22 cellular contexts compared by ENCODE assay signal in genomic region chr2:210363876-210364275, GRCh38. TPM values are rescaled to one million over a fixed set of nuclear protein-coding genes. Genes with fewer than 3 reads are reported as not detected.
DNase-seq lines count a peak whose midpoint lies in the region; ATAC-seq and TF ChIP-seq lines count a peak whose summit lies in the region.
"Had no signal": no experiment of that assay in that cellular context is flagged by ENCODE, and none has a peak within 500 bp of the region (broad histone marks: within the 10 kb centered on the region; RNA-seq: fewer than 3 reads in every experiment).

No MANE protein-coding gene starts in this region.

- no peak for TF ChIP-seq POLR2A in uterus (IDR thresholded peaks at IDR 0.05)

- no peaks in the 10 kb centered on the region for H3K9me3 ChIP-seq in uterus
- H3K9me3 ChIP-seq: BLaER1, HAP-1, MG63 had no signal

- peak; percentile 12 for DNase-seq in Calu3
- DNase-seq in chondrocyte (ENCODE audit: low spot score): peak; percentile 37
- DNase-seq in islet precursor cell: peak; percentile 80
- no peak for DNase-seq in sciatic nerve (ENCODE audit: low spot score)
- DNase-seq in NK-92 (lab: John Stamatoyannopoulos, UW; ENCODE audit: unreplicated experiment): no peak
- no peak for DNase-seq in uterus
- no peak for DNase-seq in activated CD8-positive, alpha-beta T cell treated with anti-CD3 and anti-CD28 coated beads for 36 hours
- DNase-seq: CD4-positive, CD25-positive, alpha-beta regulatory T cell; HFFc6; KBM-7; MG63; NCI-H1694; NCI-H2029 treated with DMSO at 0.1 percent for 48 hours; NCI-H2227 treated with DMSO at 0.1 percent for 48 hours; SHP77 had no signal

- POLR2A ChIA-PET in activated CD8-positive, alpha-beta T cell treated with anti-CD3 and anti-CD28 coated beads for 36 hours (lab: Charles Lee): no interaction called here

- H3K27ac ChIP-seq in uterus: no peak overlapping the region
- H3K27ac ChIP-seq: BLaER1, RWPE1, SK-N-MC had no signal

- no peaks in the 10 kb centered on the region for H3K27me3 ChIP-seq in uterus
- H3K27me3 ChIP-seq: BLaER1, MG63 had no signal

- BruUV-seq in Calu3 (replicated peaks; lab: Mats Ljungman, UMichigan): no TSS peak

- H3K4me1 ChIP-seq in uterus: no peaks in the 10 kb centered on the region
- H3K4me1 ChIP-seq: BLaER1, HAP-1 had no signal

- H3K36me3 Mint-ChIP-seq in Calu3 (ENCODE audit: insufficient read depth, unreplicated experiment) (no peaks in the 10 kb centered on the region), chondrocyte (ENCODE audit: low read depth) (no peaks in the 10 kb centered on the region)
- no peaks in the 10 kb centered on the region for H3K36me3 Mint-ChIP-seq in activated CD8-positive, alpha-beta T cell treated with anti-CD3 and anti-CD28 coated beads for 36 hours (ENCODE audit: low read depth)
- H3K36me3 Mint-ChIP-seq: CD4-positive, CD25-positive, alpha-beta regulatory T cell had no signal

- H3K4me3 Mint-ChIP-seq in Calu3 (ENCODE audit: low read depth, unreplicated experiment) (no peak overlapping the region), chondrocyte (ENCODE audit: unreplicated experiment) (no peak overlapping the region)
- H3K4me3 Mint-ChIP-seq in activated CD8-positive, alpha-beta T cell treated with anti-CD3 and anti-CD28 coated beads for 36 hours: no peak overlapping the region
- H3K4me3 Mint-ChIP-seq: CD4-positive, CD25-positive, alpha-beta regulatory T cell; GM23338; HFFc6 had no signal

- intact Hi-C loops in Calu3 (cut with micrococcal nuclease; ENCODE audit: unreplicated experiment): no loop called here
- intact Hi-C loops in sciatic nerve (cut with DNase I): no loop called here
- intact Hi-C loops in uterus (cut with DNase I; ENCODE audit: low total_unique reads): no loop called here
- intact Hi-C loops in activated CD8-positive, alpha-beta T cell treated with anti-CD3 and anti-CD28 coated beads for 36 hours (cut with micrococcal nuclease): no loop called here

- no peak overlapping the region for H3K4me3 ChIP-seq in uterus
- H3K4me3 ChIP-seq: BLaER1, GM23338, HAP-1, MG63, SK-N-MC had no signal

- no peaks in the 10 kb centered on the region for H3K27me3 Mint-ChIP-seq in Calu3 (ENCODE audit: unreplicated experiment)
- H3K27me3 Mint-ChIP-seq in chondrocyte (ENCODE audit: low read depth): no peaks in the 10 kb centered on the region
- no peaks in the 10 kb centered on the region for H3K27me3 Mint-ChIP-seq in activated CD8-positive, alpha-beta T cell treated with anti-CD3 and anti-CD28 coated beads for 36 hours
- H3K27me3 Mint-ChIP-seq: CD4-positive, CD25-positive, alpha-beta regulatory T cell had no signal

- TF ChIP-seq CTCF in Calu3 (IDR thresholded peaks at IDR 0.05; ENCODE audit: unreplicated experiment) (no peak), chondrocyte (IDR thresholded peaks at IDR 0.05) (no peak), uterus (IDR thresholded peaks at IDR 0.05) (no peak)
- TF ChIP-seq CTCF in activated CD8-positive, alpha-beta T cell treated with anti-CD3 and anti-CD28 coated beads for 36 hours (IDR thresholded peaks at IDR 0.05): no peak

- H3K9me3 Mint-ChIP-seq in Calu3 (ENCODE audit: low read depth, unreplicated experiment): peaks cover 3% of the 10 kb centered on the region
- H3K9me3 Mint-ChIP-seq in chondrocyte (ENCODE audit: low read depth): no peaks in the 10 kb centered on the region
- H3K9me3 Mint-ChIP-seq in activated CD8-positive, alpha-beta T cell treated with anti-CD3 and anti-CD28 coated beads for 36 hours: no peaks in the 10 kb centered on the region
- H3K9me3 Mint-ChIP-seq: GM23338 had no signal

- CTCF ChIA-PET in Calu3 (lab: Charles Lee): interaction anchor here (1.7 kb wide), 1 partner anchor 36 kb away, joined by 9 read pairs; no protein-coding TSS in a partner anchor
- CTCF ChIA-PET in activated CD8-positive, alpha-beta T cell treated with anti-CD3 and anti-CD28 coated beads for 36 hours (lab: Charles Lee): no interaction called here

- peak; percentile 15 for ATAC-seq in sciatic nerve
- no peak for ATAC-seq in activated CD8-positive, alpha-beta T cell treated with anti-CD3 and anti-CD28 coated beads for 36 hours

- H3K27ac Mint-ChIP-seq in Calu3 (ENCODE audit: unreplicated experiment) (no peak overlapping the region), chondrocyte (ENCODE audit: unreplicated experiment) (no peak overlapping the region)
- H3K27ac Mint-ChIP-seq in activated CD8-positive, alpha-beta T cell treated with anti-CD3 and anti-CD28 coated beads for 36 hours: no peak overlapping the region
- H3K27ac Mint-ChIP-seq: CD4-positive, CD25-positive, alpha-beta regulatory T cell; GM23338; HFFc6 had no signal

- H3K4me1 Mint-ChIP-seq in Calu3 (ENCODE audit: low read depth, unreplicated experiment) (peaks cover 9% of the 10 kb centered on the region), chondrocyte (ENCODE audit: low read depth) (no peaks in the 10 kb centered on the region)
- H3K4me1 Mint-ChIP-seq in activated CD8-positive, alpha-beta T cell treated with anti-CD3 and anti-CD28 coated beads for 36 hours (ENCODE audit: low read depth): no peaks in the 10 kb centered on the region
- H3K4me1 Mint-ChIP-seq: CD4-positive, CD25-positive, alpha-beta regulatory T cell had no signal

- H3K36me3 ChIP-seq in uterus: no peaks in the 10 kb centered on the region
- H3K36me3 ChIP-seq: BLaER1, HAP-1, MG63 had no signal

RNA-seq across cellular contexts. Expression of gene MYL1, which starts 48.9 kb away (rescaled TPM):
- total RNA-seq in Calu3 (2022): not detected in 2 replicates
- total RNA-seq in chondrocyte: not detected in 3 replicates
- not detected for total RNA-seq in sciatic nerve
- total RNA-seq in uterus: under 1 TPM in 2 of 4 donors, not detected in 2; 0.48 to 0.88 TPM
- total RNA-seq in activated CD8-positive, alpha-beta T cell treated with anti-CD3 and anti-CD28 coated beads for 36 hours: not detected
- total RNA-seq: A172; CD4-positive, CD25-positive, alpha-beta regulatory T cell; GM23338; HFFc6; NCI-H460 had no signal

Comparison
In these comparisons a context has a peak if more than half of its experiments do, and no peak if none do; other contexts are left out.
1. DNase-seq: peak in Calu3 (single experiment), chondrocyte (single experiment) and islet precursor cell (single experiment); none in sciatic nerve (single experiment), NK-92 (single experiment), uterus (0 of 2) and activated CD8-positive, alpha-beta T cell treated with anti-CD3 and anti-CD28 coated beads for 36 hours (single experiment).